In genomic region chrX:6291444-6291843, GRCh38 we compare ENCODE assay signal across 29 cellular contexts.
"Had no signal": no experiment of that assay in that cellular context is flagged by ENCODE, and none has a peak within 500 bp of the region (broad histone marks: within the 10 kb centered on the region; RNA-seq: fewer than 3 reads in every experiment).

No MANE protein-coding gene starts in this region.

- ATAC-seq: left cardiac atrium; left lung; lower lobe of right lung; natural killer cell; right cardiac atrium; sciatic nerve; stimulated activated naive B cell treated with anti-CD40 and anti-IgM and Interleukin-4, amounts not matched to agents 10 μg/mL and 1 μg/mL and 100 μg/mL, for 72 hours; stimulated activated naive CD8-positive, alpha-beta T cell treated with anti-CD3 and anti-CD28 coated beads, Interleukin-15, Interleukin-2, amounts not matched to agents 100 U/mL and 50 U/mL, for 24 hours had no signal

- H3K4me3 ChIP-seq: hepatocyte, left lung, lower lobe of right lung, ovary, prostate gland, skin epidermis, stomach, testis, thyroid gland, transverse colon, upper lobe of left lung, vagina had no signal

- H3K27me3 ChIP-seq: hepatocyte, left lung, ovary, stomach, testis, thyroid gland, transverse colon, upper lobe of left lung, vagina had no signal

- DNase-seq: islet precursor cell; kidney glomerular epithelial cell; left cardiac atrium; left lung; lower lobe of right lung; mammary epithelial cell; mesendoderm; naive B cell; natural killer cell; ovary; posterior cingulate gyrus; retina; right cardiac atrium; stimulated activated CD4-positive, alpha-beta T cell treated with anti-CD3 and anti-CD28 coated beads, Interleukin-12 subunit alpha, Interleukin-12 subunit beta, amount 100 ng/mL, for 4 hours; stimulated activated CD4-positive, alpha-beta T cell treated with anti-CD3 and anti-CD28 coated beads, Interleukin-15, amount 100 ng/mL, for 24 hours; stimulated activated CD4-positive, alpha-beta T cell treated with anti-CD3 and anti-CD28 coated beads, Interleukin-2, amount 100 ng/mL, for 24 hours; stimulated activated CD4-positive, alpha-beta T cell treated with anti-CD3 and anti-CD28 coated beads, Interleukin-4, amount 100 ng/mL, for 1 hour; stimulated activated naive B cell treated with anti-CD40 and anti-IgM and Interleukin-4, amounts not matched to agents 10 μg/mL and 1 μg/mL and 100 μg/mL, for 72 hours; stimulated activated naive CD8-positive, alpha-beta T cell treated with anti-CD3 and anti-CD28 coated beads, Interleukin-15, Interleukin-2, amounts not matched to agents 100 U/mL and 50 U/mL, for 24 hours; stomach; testis; thyroid gland; transverse colon; upper lobe of left lung had no signal

- H3K27ac ChIP-seq: hepatocyte, left lung, lower lobe of right lung, ovary, prostate gland, skin epidermis, stomach, testis, thyroid gland, transverse colon, upper lobe of left lung, vagina had no signal
